14 cellular contexts compared by ENCODE assay signal in the genomic region with DNA sequence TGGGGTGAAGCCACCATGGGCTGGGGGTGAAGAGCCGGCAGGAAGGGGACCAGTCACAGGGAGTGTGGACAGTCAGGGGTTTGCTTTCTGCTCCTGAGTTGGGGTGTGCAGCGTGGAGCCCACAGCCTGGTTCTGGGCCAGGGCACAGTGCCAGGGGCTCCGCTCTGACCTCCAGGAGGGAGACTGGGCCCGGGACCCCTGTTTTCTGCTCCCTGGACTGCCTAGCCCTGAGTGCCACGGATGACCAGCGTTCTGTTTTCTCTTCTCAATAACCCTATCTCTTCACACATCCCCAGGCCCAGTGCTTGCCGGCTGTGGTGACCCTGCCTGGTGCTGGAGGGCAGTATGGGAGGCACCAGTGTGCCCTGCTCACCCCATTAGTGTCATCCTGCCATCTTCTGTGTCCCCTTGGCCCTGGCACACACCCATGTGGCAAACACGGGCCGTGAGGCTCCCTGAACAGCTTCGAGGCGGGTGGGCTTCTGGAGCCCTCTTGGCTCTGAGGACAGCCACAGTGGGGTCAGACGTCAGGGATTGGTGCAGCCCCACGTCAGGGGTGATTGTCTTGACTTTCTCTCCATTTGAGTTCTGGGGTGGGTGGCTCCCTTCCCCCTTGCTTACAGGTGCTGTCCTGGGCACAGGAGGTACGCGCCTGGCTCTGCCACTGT. TPM values are rescaled to one million over a fixed set of nuclear protein-coding genes. Genes with fewer than 3 reads are reported as not detected.
A peak's percentile ranks its signal among the peaks of the same experiment; 100 is the strongest.
DNase-seq lines count a peak whose midpoint lies in the region; ATAC-seq and TF ChIP-seq lines count a peak whose summit lies in the region.
"Had no signal": no experiment of that assay in that cellular context is flagged by ENCODE, and none has a peak within 500 bp of the region (broad histone marks: within the 10 kb centered on the region; RNA-seq: fewer than 3 reads in every experiment).

No MANE protein-coding gene starts in this region.

- POLR2A ChIA-PET in naive thymus-derived CD4-positive, alpha-beta T cell (lab: Charles Lee): interaction anchor here (3.7 to 6.0 kb wide), 2 partner anchors 10 to 16 kb away, joined by 83 to 89 read pairs; a partner anchor contains a TSS

- ATAC-seq in central memory CD8-positive, alpha-beta T cell (replicated peaks; ENCODE audit: extremely low read depth, poor library complexity, severe bottlenecking): no peak
- ATAC-seq in naive thymus-derived CD4-positive, alpha-beta T cell: no peak
- ATAC-seq: body of pancreas had no signal

- H3K27ac Mint-ChIP-seq in Calu3 (ENCODE audit: unreplicated experiment): peak overlapping the region; percentile 36
- H3K27ac Mint-ChIP-seq in central memory CD8-positive, alpha-beta T cell (ENCODE audit: low read depth): peak overlapping the region; percentile 98
- peak overlapping the region in 7 of 9 donors; percentile 62 to 86 (median 68) for H3K27ac Mint-ChIP-seq in naive thymus-derived CD4-positive, alpha-beta T cell
- H3K27ac Mint-ChIP-seq: nephron progenitor cell had no signal

- H3K36me3 Mint-ChIP-seq in Calu3 (ENCODE audit: insufficient read depth, unreplicated experiment): peaks cover 60% of the 10 kb centered on the region
- H3K36me3 Mint-ChIP-seq in central memory CD8-positive, alpha-beta T cell (ENCODE audit: insufficient read depth): peaks cover 43% of the 10 kb centered on the region
- peaks cover 0 to 7% (median 0%) of the 10 kb centered on the region in 5 donors for H3K36me3 Mint-ChIP-seq in naive thymus-derived CD4-positive, alpha-beta T cell

- BruUV-seq in Calu3 (replicated peaks; lab: Mats Ljungman, UMichigan): no TSS peak

- no peaks in the 10 kb centered on the region for H3K4me1 Mint-ChIP-seq in Calu3 (ENCODE audit: low read depth, unreplicated experiment)
- peaks cover 31% of the 10 kb centered on the region for H3K4me1 Mint-ChIP-seq in central memory CD8-positive, alpha-beta T cell
- peaks cover 0 to 27% (median 19%) of the 10 kb centered on the region in 7 donors for H3K4me1 Mint-ChIP-seq in naive thymus-derived CD4-positive, alpha-beta T cell

- H3K9me3 ChIP-seq in BLaER1 treated with 17β-estradiol and CSF1 and Interleukin-3, amounts not matched to agents 10 nM and 100 nM (replicated peaks in 1 of 11): no peaks in the 10 kb centered on the region
- H3K9me3 ChIP-seq in naive thymus-derived CD4-positive, alpha-beta T cell (ENCODE audit: control insufficient read depth in 2 of 3, low read length in 3 of 3): no peaks in the 10 kb centered on the region
- H3K9me3 ChIP-seq: body of pancreas had no signal

- H3K4me1 ChIP-seq in BLaER1 treated with 17β-estradiol and CSF1 and Interleukin-3, amounts not matched to agents 10 nM and 100 nM: peaks cover 22 to 54% (median 28%) of the 10 kb centered on the region in 10 experiments
- H3K4me1 ChIP-seq in naive thymus-derived CD4-positive, alpha-beta T cell (ENCODE audit: control insufficient read depth in 2 of 2, insufficient read depth in 2 of 2, low read length in 2 of 2): peaks cover 5 to 6% of the 10 kb centered on the region in 2 donors

- no peak overlapping the region for H3K4me3 Mint-ChIP-seq in Calu3 (ENCODE audit: low read depth, unreplicated experiment)
- H3K4me3 Mint-ChIP-seq in central memory CD8-positive, alpha-beta T cell: peak overlapping the region; percentile 46
- H3K4me3 Mint-ChIP-seq in naive thymus-derived CD4-positive, alpha-beta T cell: peak overlapping the region in 4 of 10 donors; percentile 27 to 96 (median 49)
- H3K4me3 Mint-ChIP-seq: nephron progenitor cell had no signal

- no peaks in the 10 kb centered on the region for H3K9me3 Mint-ChIP-seq in Calu3 (ENCODE audit: low read depth, unreplicated experiment)
- H3K9me3 Mint-ChIP-seq in central memory CD8-positive, alpha-beta T cell: no peaks in the 10 kb centered on the region
- H3K9me3 Mint-ChIP-seq in naive thymus-derived CD4-positive, alpha-beta T cell: peaks cover 0 to 2% (median 0%) of the 10 kb centered on the region in 11 donors
- H3K9me3 Mint-ChIP-seq: nephron progenitor cell had no signal

- TF ChIP-seq CTCF in Calu3 (IDR thresholded peaks at IDR 0.05; ENCODE audit: unreplicated experiment): no peak

- H3K4me2 ChIP-seq in BLaER1 treated with 17β-estradiol and CSF1 and Interleukin-3, amounts not matched to agents 10 nM and 100 nM: peak overlapping the region in 4 of 11 experiments; percentile 90 to 100 (median 98); a peak in 6 of 22 replicates

- H3K4me3 ChIP-seq in BLaER1 treated with 17β-estradiol and CSF1 and Interleukin-3, amounts not matched to agents 10 nM and 100 nM: no peak overlapping the region
- no peak overlapping the region for H3K4me3 ChIP-seq in naive thymus-derived CD4-positive, alpha-beta T cell (ENCODE audit: low read length)
- H3K4me3 ChIP-seq: body of pancreas had no signal

- peak overlapping the region in 6 of 11 experiments; percentile 20 to 82 (median 74); a peak in 11 of 22 replicates for H3K9ac ChIP-seq in BLaER1 treated with 17β-estradiol and CSF1 and Interleukin-3, amounts not matched to agents 10 nM and 100 nM

- H3K27me3 ChIP-seq in BLaER1 treated with 17β-estradiol and CSF1 and Interleukin-3, amounts not matched to agents 10 nM and 100 nM: no peaks in the 10 kb centered on the region
- no peaks in the 10 kb centered on the region for H3K27me3 ChIP-seq in naive thymus-derived CD4-positive, alpha-beta T cell (ENCODE audit: control insufficient read depth in 2 of 2, insufficient read depth in 2 of 2, low read length in 2 of 2)
- H3K27me3 ChIP-seq: body of pancreas had no signal

- H3K36me3 ChIP-seq in BLaER1 treated with 17β-estradiol and CSF1 and Interleukin-3, amounts not matched to agents 10 nM and 100 nM: peaks cover 33 to 59% (median 53%) of the 10 kb centered on the region in 11 experiments
- H3K36me3 ChIP-seq in naive thymus-derived CD4-positive, alpha-beta T cell (ENCODE audit: control insufficient read depth in 2 of 3, insufficient read depth in 3 of 3, low read length in 3 of 3): peaks cover 0 to 39% (median 0%) of the 10 kb centered on the region in 3 experiments

- no peaks in the 10 kb centered on the region for H3K27me3 Mint-ChIP-seq in Calu3 (ENCODE audit: unreplicated experiment)
- no peaks in the 10 kb centered on the region for H3K27me3 Mint-ChIP-seq in central memory CD8-positive, alpha-beta T cell
- H3K27me3 Mint-ChIP-seq in naive thymus-derived CD4-positive, alpha-beta T cell: no peaks in the 10 kb centered on the region

- DNase-seq in Calu3 (no peak), SHP77 treated with DMSO at 0.1 percent for 48 hours (lab: John Stamatoyannopoulos, UW) (no peak), Kasumi-1 (lab: John Stamatoyannopoulos, UW) (no peak), HuH-7 (ENCODE audit: low spot score) (no peak)
- no peak for DNase-seq in central memory CD8-positive, alpha-beta T cell (ENCODE audit: low spot score in 2 of 2)
- DNase-seq in naive thymus-derived CD4-positive, alpha-beta T cell: no peak
- DNase-seq: activated T-cell treated with anti-CD3 and anti-CD28 coated beads, Interleukin-2, amount 50 U/mL, for 1 hour; NCI-H526; nephron progenitor cell had no signal

- peaks cover 0 to 66% (median 7%) of the 10 kb centered on the region in 11 experiments; a peak in 13 of 22 replicates for H4K20me1 ChIP-seq in BLaER1 treated with 17β-estradiol and CSF1 and Interleukin-3, amounts not matched to agents 10 nM and 100 nM

- intact Hi-C loops in Calu3 (cut with micrococcal nuclease; ENCODE audit: unreplicated experiment): no loop called here
- intact Hi-C loops in naive thymus-derived CD4-positive, alpha-beta T cell (cut with micrococcal nuclease): loop anchor here (5.0 to 10.0 kb wide), 4 partner anchors 308 to 755 kb away; a partner anchor contains a TSS

- CTCF ChIA-PET in Calu3 (lab: Charles Lee): no interaction called here
- CTCF ChIA-PET in naive thymus-derived CD4-positive, alpha-beta T cell (lab: Charles Lee): interaction anchor here (1.0 kb wide), 1 partner anchor 9 kb away, joined by 3 read pairs; no protein-coding TSS in a partner anchor

- no peak overlapping the region for H3K27ac ChIP-seq in BLaER1 treated with 17β-estradiol and CSF1 and Interleukin-3, amounts not matched to agents 10 nM and 100 nM
- no peak overlapping the region for H3K27ac ChIP-seq in naive thymus-derived CD4-positive, alpha-beta T cell (ENCODE audit: low read depth, low read length)

RNA-seq across cellular contexts. Expression of a gene that starts 1.1 kb away (rescaled TPM):
- total RNA-seq in Calu3 (2022): 0.86 and 0.90 TPM in 2 replicates
- total RNA-seq in naive thymus-derived CD4-positive, alpha-beta T cell: 1 to 10 TPM in 3 of 5 experiments, not detected in 2; 1.4 to 3.3 (median 2.8) TPM
- polyA plus RNA-seq in naive thymus-derived CD4-positive, alpha-beta T cell: 1 to 10 TPM; 3.7 to 7.3 TPM
- total RNA-seq: IMR-90, kidney epithelial cell, RPMI7951 had no signal
- polyA plus RNA-seq: IMR-90 had no signal

RNA-seq across cellular contexts. Expression of a gene that starts 7.7 kb away (rescaled TPM):
- 57.4 and 62.4 TPM in 2 replicates for total RNA-seq in Calu3 (2022)
- 10 to 100 TPM; 52.2 to 71.5 (median 58.3) TPM for total RNA-seq in naive thymus-derived CD4-positive, alpha-beta T cell
- polyA plus RNA-seq in naive thymus-derived CD4-positive, alpha-beta T cell: 10 to 100 TPM; 30.7 to 43.5 TPM

RNA-seq across cellular contexts. Expression of a gene that starts 9.9 kb away (rescaled TPM):
- 60.2 and 65.1 TPM in 2 replicates for total RNA-seq in Calu3 (2022)
- total RNA-seq in naive thymus-derived CD4-positive, alpha-beta T cell: 100 to 1,000 TPM in 4 of 5 experiments, 10 to 100 TPM in 1; 60.0 to 258 (median 112) TPM
- 10 to 100 TPM; 15.0 to 22.5 TPM for polyA plus RNA-seq in naive thymus-derived CD4-positive, alpha-beta T cell

RNA-seq across cellular contexts. Expression of a gene that starts 16.3 kb away (rescaled TPM):
- total RNA-seq in Calu3 (2022): 260 and 262 TPM in 2 replicates
- total RNA-seq in naive thymus-derived CD4-positive, alpha-beta T cell: 100 to 1,000 TPM in 4 of 5 experiments, 10 to 100 TPM in 1; 98.2 to 303 (median 113) TPM
- 10 to 100 TPM; 76.5 to 96.9 TPM for polyA plus RNA-seq in naive thymus-derived CD4-positive, alpha-beta T cell

RNA-seq across cellular contexts. Expression of a gene that starts 55.2 kb away (rescaled TPM):
- 31.3 and 33.3 TPM in 2 replicates for total RNA-seq in Calu3 (2022)
- 10 to 100 TPM in 2 of 5 experiments, 1 to 10 TPM in 3; 5.4 to 13.5 (median 9.2) TPM for total RNA-seq in naive thymus-derived CD4-positive, alpha-beta T cell
- polyA plus RNA-seq in naive thymus-derived CD4-positive, alpha-beta T cell: 1 to 10 TPM; 1.7 to 2.5 TPM

Comparison
In these comparisons a context has a peak if more than half of its experiments do, and no peak if none do; other contexts are left out.
1. H3K27ac Mint-ChIP-seq: peak in every context shown above with its lines; median percentile 98 in central memory CD8-positive, alpha-beta T cell; 68 in naive thymus-derived CD4-positive, alpha-beta T cell; 36 in Calu3.